Comparison of ENCODE assay signal across 12 cellular contexts in the genomic region with DNA sequence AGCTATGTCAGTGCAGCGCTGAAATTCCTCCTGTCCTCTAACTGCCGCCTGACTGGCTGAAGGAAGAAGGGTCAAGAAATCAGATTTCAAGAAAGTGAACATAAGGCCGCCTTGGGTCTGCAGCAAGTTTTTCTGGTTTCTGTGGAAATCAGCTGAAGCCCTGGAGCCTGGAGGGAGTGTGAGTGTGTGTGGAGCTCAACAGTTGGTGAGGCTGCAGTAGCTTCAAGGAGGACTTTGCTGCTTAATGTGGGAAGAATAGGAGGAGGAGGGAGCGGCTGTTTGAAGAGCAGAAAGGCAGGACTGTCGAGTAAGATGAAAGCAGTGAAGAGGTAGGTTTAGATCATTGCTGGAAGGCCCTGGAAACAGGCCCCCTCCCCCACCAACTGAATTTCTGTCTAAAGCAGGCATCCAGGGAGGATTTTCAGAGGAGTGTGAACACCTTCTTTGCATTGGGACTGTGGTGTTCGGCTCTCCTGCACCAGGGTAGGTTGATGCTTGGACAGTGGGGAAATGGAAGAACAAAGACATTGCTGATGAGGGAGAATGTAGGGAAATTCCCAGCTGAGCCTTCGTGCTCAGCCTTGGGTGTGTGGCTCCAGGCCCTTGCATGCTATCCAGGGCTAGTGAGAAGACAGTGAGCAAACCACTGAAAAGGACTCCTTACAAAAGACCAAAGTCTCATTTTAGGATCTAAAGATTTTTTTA.
DNase-seq lines count a peak whose midpoint lies in the region; ATAC-seq and TF ChIP-seq lines count a peak whose summit lies in the region.
"Had no signal": no experiment of that assay in that cellular context is flagged by ENCODE, and none has a peak within 500 bp of the region (broad histone marks: within the 10 kb centered on the region; RNA-seq: fewer than 3 reads in every experiment).

No MANE protein-coding gene starts in this region.

- H3K79me1 ChIP-seq in neuronal stem cell (ENCODE audit: low read depth, low read length), result no peaks in the 10 kb centered on the region

- no peak overlapping the region for H2AK5ac ChIP-seq in neuronal stem cell (ENCODE audit: low read depth, low read length)

- intact Hi-C loops in PC-9 (cut with micrococcal nuclease; ENCODE audit: unreplicated experiment), result no loop called here

- H3K9me3 ChIP-seq in PC-9 (ENCODE audit: insufficient read depth, low read depth), result no peaks in the 10 kb centered on the region
- no peaks in the 10 kb centered on the region for H3K9me3 ChIP-seq in neuronal stem cell (replicated peaks in 1 of 2; ENCODE audit: control insufficient read depth in 2 of 2, insufficient read depth in 1 of 2, low read depth in 1 of 2, low read length in 2 of 2)
- H3K9me3 ChIP-seq: upper lobe of left lung had no signal

- no peak overlapping the region for H3K9ac ChIP-seq in neuronal stem cell (ENCODE audit: low read depth, low read length, poor library complexity)

- no peaks in the 10 kb centered on the region for H3K9me2 ChIP-seq in PC-9 (ENCODE audit: insufficient read depth)

- no TSS peak for BruUV-seq in PC-9 (replicated peaks; lab: Mats Ljungman, UMichigan)

- H2AFZ ChIP-seq in PC-9, result no peak overlapping the region
- H2AFZ ChIP-seq in neuronal stem cell (ENCODE audit: low read length), result peak overlapping the region; percentile 30

- no peak overlapping the region for H3K23ac ChIP-seq in neuronal stem cell (ENCODE audit: low read depth, low read length, poor library complexity)

- no peaks in the 10 kb centered on the region for H3K36me3 ChIP-seq in PC-9 (ENCODE audit: low read depth)
- no peaks in the 10 kb centered on the region for H3K36me3 ChIP-seq in neuronal stem cell (replicated peaks in 1 of 2; ENCODE audit: control insufficient read depth in 2 of 2, insufficient read depth in 2 of 2, low read length in 2 of 2)
- H3K36me3 ChIP-seq: upper lobe of left lung had no signal

- H3K27ac ChIP-seq in PC-9 (no peak overlapping the region), neuronal stem cell (replicated peaks; ENCODE audit: low read length) (peak overlapping the region; percentile 34)
- H3K27ac ChIP-seq: upper lobe of left lung had no signal

- 0 out of 2 replicates have a peak overlapping the region, but pooled peaks have one; percentile 1 for H3K4me2 ChIP-seq in PC-9
- no peak overlapping the region for H3K4me2 ChIP-seq in neuronal stem cell (ENCODE audit: insufficient read depth, low read length, poor library complexity, severe bottlenecking)

- H2BK12ac ChIP-seq in neuronal stem cell (ENCODE audit: low read length), result no peak overlapping the region

- POLR2A ChIA-PET in PC-9 (lab: Charles Lee; ENCODE audit: unreplicated experiment), result interaction anchor here (0.7 kb wide), 1 partner anchor 12 kb away, joined by 3 read pairs; no protein-coding TSS in a partner anchor

- H2BK5ac ChIP-seq in neuronal stem cell (ENCODE audit: low read length), result no peak overlapping the region

- H4K8ac ChIP-seq in neuronal stem cell (ENCODE audit: low read depth, low read length), result no peak overlapping the region

- TF ChIP-seq CTCF in GM20000 (IDR thresholded peaks at IDR 0.05; ENCODE audit: extremely low read depth, missing control alignments) (no peak), PC-9 (conservative IDR thresholded peaks at IDR 0.05) (no peak)

- peak; percentile 23 for DNase-seq in GM20000 (ENCODE audit: low spot score)
- peak; percentile 46 to 61 for DNase-seq in PC-9
- DNase-seq in neuronal stem cell (ENCODE audit: low spot score), result no peak
- DNase-seq in NCI-H526 treated with DMSO at 0.1 percent for 48 hours (lab: John Stamatoyannopoulos, UW), result no peak
- DNase-seq: DND-41, Karpas-422, left colon, NCI-H446, upper lobe of left lung had no signal

- H3K79me2 ChIP-seq in PC-9 (ENCODE audit: low read depth), result no peaks in the 10 kb centered on the region

- no peaks in the 10 kb centered on the region for H3F3A ChIP-seq in PC-9 (ENCODE audit: insufficient read depth, low read depth)

- H3K18ac ChIP-seq in neuronal stem cell (ENCODE audit: low read length), result peak overlapping the region; percentile 22

- ATAC-seq in esophagus mucosa (peak; percentile 65), HG02938 (IDR thresholded peaks at IDR 0.05; ENCODE audit: unreplicated experiment) (no peak), GM18502 (IDR thresholded peaks at IDR 0.05; ENCODE audit: poor library complexity, unreplicated experiment) (no peak)
- ATAC-seq: left colon had no signal

- no CpG with 5 or more reads among the region's 7 CpGs for WGBS in neuronal stem cell (ENCODE audit: extremely low coverage in 2 of 2, insufficient read length in 2 of 2, insufficient replicate concordance in 1 of 2), 2 donors

- no peak overlapping the region for H3K14ac ChIP-seq in neuronal stem cell (ENCODE audit: low read length)

- H2BK15ac ChIP-seq in neuronal stem cell (ENCODE audit: low read length), result no peak overlapping the region

- no peaks in the 10 kb centered on the region for H3K27me3 ChIP-seq in PC-9 (ENCODE audit: insufficient read depth, low read depth)
- H3K27me3 ChIP-seq in neuronal stem cell (ENCODE audit: control insufficient read depth in 3 of 3, insufficient read depth in 3 of 3, low read depth in 1 of 3, low read length in 3 of 3), result no peaks in the 10 kb centered on the region
- H3K27me3 ChIP-seq: upper lobe of left lung had no signal

- CTCF ChIA-PET in PC-9 (lab: Charles Lee), result no interaction called here

- no peak overlapping the region for H3K4me3 ChIP-seq in PC-9
- H3K4me3 ChIP-seq in neuronal stem cell (ENCODE audit: low read length in 2 of 2), result no peak overlapping the region
- H3K4me3 ChIP-seq: upper lobe of left lung had no signal

- H3K4ac ChIP-seq in neuronal stem cell (ENCODE audit: low read length), result no peak overlapping the region

- no peak overlapping the region for H2BK120ac ChIP-seq in neuronal stem cell (ENCODE audit: low read depth, low read length)

- no peak overlapping the region for H4K91ac ChIP-seq in neuronal stem cell (ENCODE audit: low read depth, low read length, poor library complexity)

- H3K4me1 ChIP-seq in PC-9 (replicated peaks; ENCODE audit: insufficient read depth) (no peaks in the 10 kb centered on the region), neuronal stem cell (ENCODE audit: control insufficient read depth in 2 of 2, insufficient read depth in 1 of 2, low read depth in 1 of 2, low read length in 2 of 2) (peaks cover 16 to 26% of the 10 kb centered on the region in 2 donors)
- H3K4me1 ChIP-seq: upper lobe of left lung had no signal

- H4K20me1 ChIP-seq in PC-9 (ENCODE audit: insufficient read depth), result no peaks in the 10 kb centered on the region; the same call in 1 of the 2 replicates

Comparison
In these comparisons a context has a peak if more than half of its experiments do, and no peak if none do; other contexts are left out.
1. DNase-seq: peak in GM20000 (single experiment) and PC-9 (2 of 2); none in neuronal stem cell (single experiment) and NCI-H526 treated with DMSO at 0.1 percent for 48 hours (single experiment).